In genomic region chr3:177733936-177734335, GRCh38 we compare ENCODE assay signal across 19 cellular contexts.
"Had no signal": no experiment of that assay in that cellular context is flagged by ENCODE, and none has a peak within 500 bp of the region (broad histone marks: within the 10 kb centered on the region; RNA-seq: fewer than 3 reads in every experiment).

No MANE protein-coding gene starts in this region.

- DNase-seq: activated CD4-positive, alpha-beta T cell treated with anti-CD3 and anti-CD28 coated beads for 4 hours; activated CD4-positive, alpha-beta T cell treated with anti-CD3 and anti-CD28 coated beads, Interleukin-2, amount 50 U/mL, for 4 hours; activated CD8-positive, alpha-beta memory T cell treated with anti-CD3 and anti-CD28 coated beads, Interleukin-2, amount 50 U/mL, for 48 hours; activated CD8-positive, alpha-beta T cell treated with anti-CD3 and anti-CD28 coated beads, Interleukin-2, amount 10 ng/mL, durations not matched to agents 7 days and 5 days; activated naive CD4-positive, alpha-beta T cell treated with anti-CD3 and anti-CD28 coated beads, Interleukin-2, amount 50 U/mL, for 16 hours; activated naive CD8-positive, alpha-beta T cell treated with anti-CD3 and anti-CD28 coated beads, Interleukin-2, amount 10 ng/mL, durations not matched to agents 7 days and 5 days; activated T-cell treated with anti-CD3 and anti-CD28 coated beads, Interleukin-2, amount 50 U/mL, for 1 hour; adrenal gland; anterior cingulate cortex; central memory CD4-positive, alpha-beta T cell; KG1; NCI-H1092; NCI-H1436; NCI-H1694 treated with DMSO at 0.1 percent for 48 hours; NCI-H2029 treated with DMSO at 0.1 percent for 48 hours; NCI-H526; SHP77 had no signal

- H3K9me3 ChIP-seq: adrenal gland had no signal

- H3K36me3 ChIP-seq: adrenal gland had no signal

- FAIRE-seq: bronchial epithelial cell, RCC 7860 had no signal

- H3K27me3 ChIP-seq: adrenal gland had no signal

- H3K27ac ChIP-seq: adrenal gland had no signal

- H3K4me3 ChIP-seq: adrenal gland had no signal
